ENCODE assay signal across 22 cellular contexts in the genomic region with DNA sequence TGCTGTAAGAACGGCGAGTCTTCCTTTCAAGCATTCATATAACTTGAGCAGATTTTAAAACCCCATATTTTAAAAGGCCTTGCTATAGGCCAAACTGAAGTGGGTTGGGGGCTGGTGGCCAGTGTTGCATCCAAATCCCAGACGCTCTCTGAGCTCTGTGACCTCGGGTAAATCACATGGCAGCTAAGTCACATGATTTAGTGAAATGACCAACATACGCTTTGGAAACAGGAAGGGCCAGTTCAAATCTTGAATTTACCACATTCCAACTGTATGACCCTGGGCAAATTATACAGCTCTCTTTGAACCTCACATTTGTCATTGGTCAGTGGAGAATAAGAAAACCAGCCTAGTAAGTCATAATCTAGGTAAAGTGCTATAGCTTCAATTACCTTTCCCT.
"Had no signal": no experiment of that assay in that cellular context is flagged by ENCODE, and none has a peak within 500 bp of the region (broad histone marks: within the 10 kb centered on the region; RNA-seq: fewer than 3 reads in every experiment).

No MANE protein-coding gene starts in this region.

- H2AFZ ChIP-seq: PC-9 had no signal

- ATAC-seq: activated CD4-positive, alpha-beta T cell treated with anti-CD3 and anti-CD28 coated beads for 36 hours; T-helper 17 cell had no signal

- H3K4me3 Mint-ChIP-seq: activated CD4-positive, alpha-beta memory T cell treated with anti-CD3 and anti-CD28 coated beads, Interleukin-2, amount 10 ng/mL, durations not matched to agents 7 days and 5 days; activated CD4-positive, alpha-beta T cell treated with anti-CD3 and anti-CD28 coated beads for 36 hours; activated naive CD4-positive, alpha-beta T cell treated with anti-CD3 and anti-CD28 coated beads, Interleukin-2, amount 10 ng/mL, durations not matched to agents 7 days and 5 days; activated naive CD8-positive, alpha-beta T cell treated with anti-CD3 and anti-CD28 coated beads for 36 hours; T-helper 17 cell had no signal

- H3K4me2 ChIP-seq: PC-9 had no signal

- H3K4me3 ChIP-seq: PC-9 had no signal

- H3K27ac ChIP-seq: PC-9 had no signal

- H3K27me3 Mint-ChIP-seq: activated CD4-positive, alpha-beta memory T cell treated with anti-CD3 and anti-CD28 coated beads, Interleukin-2, amount 10 ng/mL, durations not matched to agents 7 days and 5 days; activated CD4-positive, alpha-beta T cell treated with anti-CD3 and anti-CD28 coated beads for 36 hours; activated naive CD4-positive, alpha-beta T cell treated with anti-CD3 and anti-CD28 coated beads, Interleukin-2, amount 10 ng/mL, durations not matched to agents 7 days and 5 days; activated naive CD8-positive, alpha-beta T cell treated with anti-CD3 and anti-CD28 coated beads for 36 hours; T-helper 17 cell had no signal

- H3K27ac Mint-ChIP-seq: activated CD4-positive, alpha-beta memory T cell treated with anti-CD3 and anti-CD28 coated beads, Interleukin-2, amount 10 ng/mL, durations not matched to agents 7 days and 5 days; activated CD4-positive, alpha-beta T cell treated with anti-CD3 and anti-CD28 coated beads for 36 hours; activated naive CD4-positive, alpha-beta T cell treated with anti-CD3 and anti-CD28 coated beads, Interleukin-2, amount 10 ng/mL, durations not matched to agents 7 days and 5 days; activated naive CD8-positive, alpha-beta T cell treated with anti-CD3 and anti-CD28 coated beads for 36 hours; activated T-helper 2 cell treated with anti-CD3 and anti-CD28 coated beads, Interferon-gamma antibody, Interleukin-2, Interleukin-4, amounts not matched to agents 10 μg/mL and 5 μg/mL and 100 μg/mL, durations not matched to agents 14 hours and 24 hours and 36 hours; T-helper 17 cell had no signal

- DNase-seq: activated CD4-positive, alpha-beta memory T cell treated with anti-CD3 and anti-CD28 coated beads, Interleukin-2, amount 10 ng/mL, durations not matched to agents 7 days and 5 days; activated CD4-positive, alpha-beta T cell treated with anti-CD3 and anti-CD28 coated beads for 36 hours; activated CD4-positive, alpha-beta T cell treated with anti-CD3 and anti-CD28 coated beads, Interleukin-2, amount 50 U/mL, for 1 hour; activated gamma-delta T cell treated with Interleukin-2 at 50 U/mL for 16 hours; activated naive CD4-positive, alpha-beta T cell treated with anti-CD3 and anti-CD28 coated beads, Interleukin-2, amount 10 ng/mL, durations not matched to agents 7 days and 5 days; activated naive CD8-positive, alpha-beta T cell treated with anti-CD3 and anti-CD28 coated beads for 36 hours; activated T-cell treated with anti-CD3 and anti-CD28 coated beads for 4 hours; activated T-cell treated with anti-CD3 and anti-CD28 coated beads, Interleukin-2, amount 50 U/mL, for 48 hours; anterior cingulate cortex; central memory CD4-positive, alpha-beta T cell; Karpas-422; NCI-H1048; NCI-H146; NCI-H187 treated with DMSO at 0.1 percent for 48 hours; NCI-H2081 treated with DMSO at 0.1 percent for 48 hours; NCI-H446; NCI-H524; PC-9; SHP77 treated with DMSO at 0.1 percent for 48 hours; T-helper 17 cell; T-helper 9 cell had no signal

- H3K4me1 Mint-ChIP-seq: activated CD4-positive, alpha-beta memory T cell treated with anti-CD3 and anti-CD28 coated beads, Interleukin-2, amount 10 ng/mL, durations not matched to agents 7 days and 5 days; activated CD4-positive, alpha-beta T cell treated with anti-CD3 and anti-CD28 coated beads for 36 hours; activated naive CD4-positive, alpha-beta T cell treated with anti-CD3 and anti-CD28 coated beads, Interleukin-2, amount 10 ng/mL, durations not matched to agents 7 days and 5 days; activated naive CD8-positive, alpha-beta T cell treated with anti-CD3 and anti-CD28 coated beads for 36 hours; T-helper 17 cell had no signal

- H3K9me3 Mint-ChIP-seq: activated naive CD8-positive, alpha-beta T cell treated with anti-CD3 and anti-CD28 coated beads for 36 hours had no signal

- H3K36me3 Mint-ChIP-seq: activated naive CD4-positive, alpha-beta T cell treated with anti-CD3 and anti-CD28 coated beads, Interleukin-2, amount 10 ng/mL, durations not matched to agents 7 days and 5 days; activated naive CD8-positive, alpha-beta T cell treated with anti-CD3 and anti-CD28 coated beads for 36 hours had no signal
